In the genomic region with DNA sequence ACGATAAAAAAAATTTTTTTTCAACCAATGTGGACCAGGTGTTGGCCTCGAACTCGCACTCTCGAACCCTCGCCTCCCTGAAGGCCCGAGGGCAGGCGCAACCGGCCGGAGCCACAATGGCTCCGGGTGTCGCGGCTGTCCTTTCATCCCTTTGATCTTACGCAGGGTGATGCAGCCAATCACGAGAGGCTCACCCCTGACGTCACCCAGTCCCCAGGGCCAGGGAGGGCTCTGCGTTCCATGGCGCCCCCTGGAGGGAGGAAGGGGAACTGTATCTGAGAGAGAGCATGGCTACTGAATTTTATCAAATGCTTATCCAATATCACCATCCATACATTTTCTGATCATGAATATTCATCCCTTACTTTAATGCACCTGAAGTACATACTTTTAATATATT, we compare ENCODE assay signal across 1 cellular context.
TF ChIP-seq lines count a peak whose summit lies in the region.

No MANE protein-coding gene starts in this region.

TF ChIP-seq in WTC11, 78 proteins besides CTCF, POLR2A, EP300 and RAD21 (continued from another document):
- TF ChIP-seq, protein P1, sequence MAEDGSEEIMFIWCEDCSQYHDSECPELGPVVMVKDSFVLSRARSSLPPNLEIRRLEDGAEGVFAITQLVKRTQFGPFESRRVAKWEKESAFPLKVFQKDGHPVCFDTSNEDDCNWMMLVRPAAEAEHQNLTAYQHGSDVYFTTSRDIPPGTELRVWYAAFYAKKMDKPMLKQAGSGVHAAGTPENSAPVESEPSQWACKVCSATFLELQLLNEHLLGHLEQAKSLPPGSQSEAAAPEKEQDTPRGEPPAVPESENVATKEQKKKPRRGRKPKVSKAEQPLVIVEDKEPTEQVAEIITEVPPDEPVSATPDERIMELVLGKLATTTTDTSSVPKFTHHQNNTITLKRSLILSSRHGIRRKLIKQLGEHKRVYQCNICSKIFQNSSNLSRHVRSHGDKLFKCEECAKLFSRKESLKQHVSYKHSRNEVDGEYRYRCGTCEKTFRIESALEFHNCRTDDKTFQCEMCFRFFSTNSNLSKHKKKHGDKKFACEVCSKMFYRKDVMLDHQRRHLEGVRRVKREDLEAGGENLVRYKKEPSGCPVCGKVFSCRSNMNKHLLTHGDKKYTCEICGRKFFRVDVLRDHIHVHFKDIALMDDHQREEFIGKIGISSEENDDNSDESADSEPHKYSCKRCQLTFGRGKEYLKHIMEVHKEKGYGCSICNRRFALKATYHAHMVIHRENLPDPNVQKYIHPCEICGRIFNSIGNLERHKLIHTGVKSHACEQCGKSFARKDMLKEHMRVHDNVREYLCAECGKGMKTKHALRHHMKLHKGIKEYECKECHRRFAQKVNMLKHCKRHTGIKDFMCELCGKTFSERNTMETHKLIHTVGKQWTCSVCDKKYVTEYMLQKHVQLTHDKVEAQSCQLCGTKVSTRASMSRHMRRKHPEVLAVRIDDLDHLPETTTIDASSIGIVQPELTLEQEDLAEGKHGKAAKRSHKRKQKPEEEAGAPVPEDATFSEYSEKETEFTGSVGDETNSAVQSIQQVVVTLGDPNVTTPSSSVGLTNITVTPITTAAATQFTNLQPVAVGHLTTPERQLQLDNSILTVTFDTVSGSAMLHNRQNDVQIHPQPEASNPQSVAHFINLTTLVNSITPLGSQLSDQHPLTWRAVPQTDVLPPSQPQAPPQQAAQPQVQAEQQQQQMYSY (CRISPR knock-in tag; IDR thresholded peaks at IDR 0.05), result no peak
- no peak for TF ChIP-seq JUN (CRISPR knock-in tag; IDR thresholded peaks at IDR 0.05)
- no peak for TF ChIP-seq ARID4B (CRISPR knock-in tag; IDR thresholded peaks at IDR 0.05; ENCODE audit: borderline replicate concordance)
- TF ChIP-seq E2F5 (CRISPR knock-in tag; IDR thresholded peaks at IDR 0.05), result no peak
- no peak for TF ChIP-seq ETV6 (CRISPR knock-in tag; IDR thresholded peaks at IDR 0.05)
- TF ChIP-seq, protein P2, sequence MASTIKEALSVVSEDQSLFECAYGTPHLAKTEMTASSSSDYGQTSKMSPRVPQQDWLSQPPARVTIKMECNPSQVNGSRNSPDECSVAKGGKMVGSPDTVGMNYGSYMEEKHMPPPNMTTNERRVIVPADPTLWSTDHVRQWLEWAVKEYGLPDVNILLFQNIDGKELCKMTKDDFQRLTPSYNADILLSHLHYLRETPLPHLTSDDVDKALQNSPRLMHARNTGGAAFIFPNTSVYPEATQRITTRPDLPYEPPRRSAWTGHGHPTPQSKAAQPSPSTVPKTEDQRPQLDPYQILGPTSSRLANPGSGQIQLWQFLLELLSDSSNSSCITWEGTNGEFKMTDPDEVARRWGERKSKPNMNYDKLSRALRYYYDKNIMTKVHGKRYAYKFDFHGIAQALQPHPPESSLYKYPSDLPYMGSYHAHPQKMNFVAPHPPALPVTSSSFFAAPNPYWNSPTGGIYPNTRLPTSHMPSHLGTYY (CRISPR knock-in tag; IDR thresholded peaks at IDR 0.05), result no peak
- no peak for TF ChIP-seq ELF4 (CRISPR knock-in tag; IDR thresholded peaks at IDR 0.05; ENCODE audit: low read depth)
- no peak for TF ChIP-seq ZNF317 (CRISPR knock-in tag; IDR thresholded peaks at IDR 0.05; ENCODE audit: borderline replicate concordance, low read depth)
- TF ChIP-seq ZNF423 (CRISPR knock-in tag; IDR thresholded peaks at IDR 0.05), result no peak
- no peak for TF ChIP-seq SMAD3 (CRISPR knock-in tag; IDR thresholded peaks at IDR 0.05; ENCODE audit: borderline replicate concordance)
- TF ChIP-seq, protein P3, sequence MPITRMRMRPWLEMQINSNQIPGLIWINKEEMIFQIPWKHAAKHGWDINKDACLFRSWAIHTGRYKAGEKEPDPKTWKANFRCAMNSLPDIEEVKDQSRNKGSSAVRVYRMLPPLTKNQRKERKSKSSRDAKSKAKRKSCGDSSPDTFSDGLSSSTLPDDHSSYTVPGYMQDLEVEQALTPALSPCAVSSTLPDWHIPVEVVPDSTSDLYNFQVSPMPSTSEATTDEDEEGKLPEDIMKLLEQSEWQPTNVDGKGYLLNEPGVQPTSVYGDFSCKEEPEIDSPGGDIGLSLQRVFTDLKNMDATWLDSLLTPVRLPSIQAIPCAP (CRISPR knock-in tag; IDR thresholded peaks at IDR 0.05), result no peak
- TF ChIP-seq CREB1 (CRISPR knock-in tag; IDR thresholded peaks at IDR 0.05), result no peak
